ENCODE assay signal across 28 cellular contexts in the genomic region with DNA sequence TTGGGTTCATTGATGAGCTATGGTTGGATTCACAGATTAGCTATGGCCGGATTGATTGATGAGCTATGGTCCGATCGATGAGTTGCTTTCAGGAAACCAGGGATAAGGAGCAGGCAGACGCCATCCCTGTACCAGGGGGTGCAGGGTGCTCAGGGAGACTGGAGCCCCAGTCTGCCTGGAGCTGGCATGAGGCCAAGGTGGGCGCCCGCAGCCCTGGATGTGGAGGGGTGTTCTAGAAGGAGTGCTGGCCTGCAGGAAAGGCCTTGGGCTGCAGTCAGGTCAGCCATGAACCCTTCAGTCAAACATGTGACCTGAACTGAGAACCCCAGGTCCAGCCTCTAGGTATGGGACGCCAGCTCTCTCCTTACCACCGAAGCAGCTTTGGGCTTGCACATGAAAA.
"Had no signal": no experiment of that assay in that cellular context is flagged by ENCODE, and none has a peak within 500 bp of the region (broad histone marks: within the 10 kb centered on the region; RNA-seq: fewer than 3 reads in every experiment).

No MANE protein-coding gene starts in this region.

- H3K4me1 ChIP-seq: parathyroid adenoma, psoas muscle, right lobe of liver, vagina had no signal

- H3K27me3 ChIP-seq: ovary, right lobe of liver, thyroid gland, upper lobe of left lung, vagina had no signal

- H3K36me3 Mint-ChIP-seq: natural killer cell; stimulated activated effector memory CD8-positive, alpha-beta T cell treated with anti-CD3 and anti-CD28 coated beads, Interleukin-12 subunit alpha, Interleukin-12 subunit beta, amount 100 ng/mL, for 72 hours; stimulated activated naive B cell treated with anti-CD40 and anti-IgM and Interleukin-4, amounts not matched to agents 10 μg/mL and 1 μg/mL and 100 μg/mL, for 72 hours had no signal

- H3K4me3 Mint-ChIP-seq: natural killer cell; nephron; stimulated activated effector memory CD8-positive, alpha-beta T cell treated with anti-CD3 and anti-CD28 coated beads, Interleukin-12 subunit alpha, Interleukin-12 subunit beta, amount 100 ng/mL, for 72 hours; stimulated activated naive B cell treated with anti-CD40 and anti-IgM and Interleukin-4, amounts not matched to agents 10 μg/mL and 1 μg/mL and 100 μg/mL, for 72 hours; stimulated activated naive CD8-positive, alpha-beta T cell treated with anti-CD3 and anti-CD28 coated beads, Interleukin-15, Interleukin-2, amounts not matched to agents 100 ng/mL and 50 ng/mL, for 24 hours had no signal

- ATAC-seq: natural killer cell; psoas muscle; right cardiac atrium; right lobe of liver; stimulated activated naive B cell treated with anti-CD40 and anti-IgM and Interleukin-4, amounts not matched to agents 10 μg/mL and 1 μg/mL and 100 μg/mL, for 72 hours had no signal

- H3K36me3 ChIP-seq: ovary, right lobe of liver, sigmoid colon, thoracic aorta, thyroid gland, tibial nerve, upper lobe of left lung, vagina had no signal

- H3K79me2 ChIP-seq: parathyroid adenoma had no signal

- H2AFZ ChIP-seq: parathyroid adenoma had no signal

- H3K9me3 ChIP-seq: ovary, psoas muscle, right lobe of liver, sigmoid colon, stomach, thoracic aorta, thyroid gland, tibial nerve, upper lobe of left lung, vagina had no signal

- DNase-seq: natural killer cell; occipital lobe; ovary; posterior cingulate gyrus; psoas muscle; right cardiac atrium; right lobe of liver; sigmoid colon; small intestine; stimulated activated CD4-positive, alpha-beta T cell treated with anti-CD3 and anti-CD28 coated beads, Interleukin-15, amount 100 ng/mL, for 24 hours; stimulated activated CD4-positive, alpha-beta T cell treated with anti-CD3 and anti-CD28 coated beads, Interleukin-2, amount 100 ng/mL, for 24 hours; stimulated activated CD4-positive, alpha-beta T cell treated with anti-CD3 and anti-CD28 coated beads, Interleukin-2, amount 100 ng/mL, for 48 hours; stimulated activated CD4-positive, alpha-beta T cell treated with anti-CD3 and anti-CD28 coated beads, Interleukin-4, amount 100 ng/mL, for 24 hours; stimulated activated naive B cell treated with anti-CD40 and anti-IgM and Interleukin-4, amounts not matched to agents 10 μg/mL and 1 μg/mL and 100 μg/mL, for 72 hours; stimulated activated naive CD4-positive, alpha-beta T cell treated with Interleukin-2 at 50 U/mL for 16 hours; stomach; trophoblast cell had no signal

- H3K27ac ChIP-seq: ovary, parathyroid adenoma, psoas muscle, right lobe of liver, sigmoid colon, thoracic aorta, upper lobe of left lung, vagina had no signal

- H3K27me3 Mint-ChIP-seq: progenitor cell of endocrine pancreas; stimulated activated naive CD8-positive, alpha-beta T cell treated with anti-CD3 and anti-CD28 coated beads, Interleukin-15, Interleukin-2, amounts not matched to agents 100 ng/mL and 50 ng/mL, for 24 hours had no signal

- H3K4me3 ChIP-seq: ovary, psoas muscle, right lobe of liver, sigmoid colon, stomach, thoracic aorta, thyroid gland, tibial nerve, upper lobe of left lung, vagina had no signal

- H3K27ac Mint-ChIP-seq: natural killer cell; nephron; stimulated activated effector memory CD8-positive, alpha-beta T cell treated with anti-CD3 and anti-CD28 coated beads, Interleukin-12 subunit alpha, Interleukin-12 subunit beta, amount 100 ng/mL, for 72 hours; stimulated activated naive B cell treated with anti-CD40 and anti-IgM and Interleukin-4, amounts not matched to agents 10 μg/mL and 1 μg/mL and 100 μg/mL, for 72 hours; stimulated activated naive CD8-positive, alpha-beta T cell treated with anti-CD3 and anti-CD28 coated beads, Interleukin-15, Interleukin-2, amounts not matched to agents 100 ng/mL and 50 ng/mL, for 24 hours had no signal

- H3K9ac ChIP-seq: parathyroid adenoma had no signal

- H3K9me3 Mint-ChIP-seq: natural killer cell; nephron; stimulated activated effector memory CD8-positive, alpha-beta T cell treated with anti-CD3 and anti-CD28 coated beads, Interleukin-12 subunit alpha, Interleukin-12 subunit beta, amount 100 ng/mL, for 72 hours; stimulated activated naive B cell treated with anti-CD40 and anti-IgM and Interleukin-4, amounts not matched to agents 10 μg/mL and 1 μg/mL and 100 μg/mL, for 72 hours; stimulated activated naive CD8-positive, alpha-beta T cell treated with anti-CD3 and anti-CD28 coated beads, Interleukin-15, Interleukin-2, amounts not matched to agents 100 ng/mL and 50 ng/mL, for 24 hours had no signal

- FAIRE-seq: small intestine, urothelium cell line had no signal

- H3K4me1 Mint-ChIP-seq: nephron; stimulated activated effector memory CD8-positive, alpha-beta T cell treated with anti-CD3 and anti-CD28 coated beads, Interleukin-12 subunit alpha, Interleukin-12 subunit beta, amount 100 ng/mL, for 72 hours had no signal
